22 cellular contexts compared by ENCODE assay signal in genomic region chr11:75441804-75442132, GRCh38. TPM values are rescaled to one million over a fixed set of nuclear protein-coding genes. Genes with fewer than 3 reads are reported as not detected.
DNase-seq lines count a peak whose midpoint lies in the region; ATAC-seq and TF ChIP-seq lines count a peak whose summit lies in the region.
"Had no signal": no experiment of that assay in that cellular context is flagged by ENCODE, and none has a peak within 500 bp of the region (broad histone marks: within the 10 kb centered on the region; RNA-seq: fewer than 3 reads in every experiment).

No MANE protein-coding gene starts in this region.

- H3K27me3 ChIP-seq in right atrium auricular region: no peaks in the 10 kb centered on the region
- peaks cover 0 to 3% (median 0%) of the 10 kb centered on the region in 3 donors for H3K27me3 ChIP-seq in stomach

- TF ChIP-seq EP300 in stomach (IDR thresholded peaks at IDR 0.05): no peak

- no peak for TF ChIP-seq CTCF in right atrium auricular region (IDR thresholded peaks at IDR 0.05)
- no peak for TF ChIP-seq CTCF in epithelial cell of esophagus (IDR thresholded peaks at IDR 0.05; ENCODE audit: insufficient read depth, low read depth, low read length, missing control alignments)
- TF ChIP-seq CTCF in stomach (IDR thresholded peaks at IDR 0.05): no peak

- DNase-seq in Right ventricle myocardium inferior (ENCODE audit: missing footprints) (peak; percentile 56), right atrium auricular region (ENCODE audit: low spot score) (no peak), epithelial cell of esophagus (ENCODE audit: low read depth) (peak; percentile 29), left lobe of liver (ENCODE audit: low spot score) (no peak), stomach (peak; percentile 76), SHP77 (lab: John Stamatoyannopoulos, UW) (no peak), OCI-M2 (lab: John Stamatoyannopoulos, UW; ENCODE audit: unreplicated experiment) (no peak), hepatic stellate cell (ENCODE audit: low spot score) (no peak)
- DNase-seq: Calu3; CD8-positive, alpha-beta memory T cell; DMS53; GDM1; GOT3; HCEC 1CT; NCI-H1105; NCI-H146; NCI-H2029 treated with DMSO at 0.1 percent for 48 hours; NCI-H2171 treated with DMSO at 0.1 percent for 48 hours; NCI-H526; PC-9 had no signal

- H3K36me3 ChIP-seq in right atrium auricular region: no peaks in the 10 kb centered on the region
- H3K36me3 ChIP-seq in stomach: no peaks in the 10 kb centered on the region

- H3K9me3 ChIP-seq in right atrium auricular region (no peaks in the 10 kb centered on the region), stomach (no peaks in the 10 kb centered on the region)

- WGBS in stomach, 5 donors: 37 to 63% (median 45%) methylated on average over 7 of the region's 7 CpGs

- H3K27ac ChIP-seq in right atrium auricular region (no peak overlapping the region), stomach (no peak overlapping the region)
- H3K27ac ChIP-seq: C4-2B, PC-9 had no signal

- H3K4me3 ChIP-seq in right atrium auricular region (no peak overlapping the region), epithelial cell of esophagus (ENCODE audit: low read length) (no peak overlapping the region), stomach (no peak overlapping the region)
- H3K4me3 ChIP-seq: PC-9 had no signal

- H3K4me1 ChIP-seq in right atrium auricular region: no peaks in the 10 kb centered on the region
- peaks cover 0 to 17% (median 12%) of the 10 kb centered on the region in 4 donors for H3K4me1 ChIP-seq in stomach

- no peak for TF ChIP-seq POLR2A in stomach (IDR thresholded peaks at IDR 0.05)

- peak; percentile 69 for ATAC-seq in Right ventricle myocardium inferior
- ATAC-seq in left lobe of liver: peak; percentile 38

- intact Hi-C loops in Right ventricle myocardium inferior (cut with DNase I) (no loop called here), stomach (cut with DNase I; ENCODE audit: low total_unique reads) (no loop called here)

RNA-seq across cellular contexts. Expression of gene KLHL35, which starts 8.8 kb away (rescaled TPM):
- total RNA-seq in Right ventricle myocardium inferior (0.68 TPM), right atrium auricular region (1 to 10 TPM in 1 of 2 donors, under 1 TPM in 1; 0.20 to 1.4 TPM), left lobe of liver (not detected), stomach (1 to 10 TPM in 2 of 5 donors, under 1 TPM in 1, not detected in 2; 0.89 to 2.9 (median 1.7) TPM)
- polyA plus RNA-seq in stomach: 1 to 10 TPM; 1.2 to 1.8 (median 1.8) TPM
- total RNA-seq: A172 had no signal

RNA-seq across cellular contexts. Expression of gene RPS3, which starts 42.5 kb away (rescaled TPM):
- total RNA-seq in Right ventricle myocardium inferior (972 TPM), right atrium auricular region (100 to 1,000 TPM; 391 to 983 TPM), left lobe of liver (474 TPM), stomach (1,000 to 10,000 TPM in 3 of 5 donors, 100 to 1,000 TPM in 2; 607 to 1,681 (median 1,272) TPM)
- 1,000 to 10,000 TPM; 2,719 to 3,770 (median 2,836) TPM for polyA plus RNA-seq in stomach

Comparison
In these comparisons a context has a peak if more than half of its experiments do, and no peak if none do; other contexts are left out.
1. DNase-seq: peak in Right ventricle myocardium inferior (single experiment), epithelial cell of esophagus (single experiment) and stomach (single experiment); none in right atrium auricular region (single experiment), left lobe of liver (single experiment), SHP77 (0 of 2), OCI-M2 (single experiment) and hepatic stellate cell (single experiment).